15 cellular contexts compared by ENCODE assay signal in genomic region chr2:188096910-188097309, GRCh38.
DNase-seq lines count a peak whose midpoint lies in the region; ATAC-seq and TF ChIP-seq lines count a peak whose summit lies in the region.
"Had no signal": no experiment of that assay in that cellular context is flagged by ENCODE, and none has a peak within 500 bp of the region (broad histone marks: within the 10 kb centered on the region; RNA-seq: fewer than 3 reads in every experiment).

No MANE protein-coding gene starts in this region.

- H3K27me3 ChIP-seq in mammary epithelial cell (ENCODE audit: insufficient read depth, low read length) (no peaks in the 10 kb centered on the region), breast epithelium (no peaks in the 10 kb centered on the region), OCI-LY1 (ENCODE audit: insufficient read depth, low read length) (no peaks in the 10 kb centered on the region)

- BruUV-seq in mammary epithelial cell (replicated peaks; lab: Mats Ljungman, UMichigan), result no TSS peak

- H3K79me2 ChIP-seq in mammary epithelial cell (ENCODE audit: insufficient read depth, low read length), result no peaks in the 10 kb centered on the region
- H3K79me2 ChIP-seq in OCI-LY1 (ENCODE audit: insufficient read depth, low read length), result no peaks in the 10 kb centered on the region

- H3K4me2 ChIP-seq in mammary epithelial cell (ENCODE audit: insufficient read depth, low read depth, low read length) (no peak overlapping the region), OCI-LY1 (ENCODE audit: low read length) (peak overlapping the region; percentile 7; the same call in 1 of the 2 replicates)

- no peak for ATAC-seq in GM21381 (IDR thresholded peaks at IDR 0.05; ENCODE audit: unreplicated experiment)

- H3K27ac ChIP-seq in mammary epithelial cell (ENCODE audit: insufficient read depth, low read depth, low read length) (no peak overlapping the region), breast epithelium (no peak overlapping the region), OCI-LY1 (ENCODE audit: low read depth, low read length, poor library complexity, severe bottlenecking) (no peak overlapping the region)
- H3K27ac ChIP-seq: 22Rv1 had no signal

- H3K9ac ChIP-seq in mammary epithelial cell (ENCODE audit: insufficient read depth, low read length) (no peak overlapping the region), OCI-LY1 (ENCODE audit: low read length) (no peak overlapping the region)

- TF ChIP-seq POLR2A in breast epithelium (IDR thresholded peaks at IDR 0.05) (no peak), lower leg skin (IDR thresholded peaks at IDR 0.05) (no peak)

- intact Hi-C loops in mammary epithelial cell (cut with micrococcal nuclease) (no loop called here), breast epithelium (cut with DNase I; ENCODE audit: low total_unique reads) (no loop called here), lower leg skin (cut with DNase I; ENCODE audit: low total_unique reads) (no loop called here)

- CTCF ChIA-PET in mammary epithelial cell (lab: Charles Lee; ENCODE audit: low non-redundant PET), result no interaction called here

- H3K4me3 ChIP-seq in mammary epithelial cell (replicated peaks in 1 of 3; ENCODE audit: insufficient read depth in 1 of 3, low read depth in 2 of 3, low read length in 3 of 3), result no peak overlapping the region
- no peak overlapping the region for H3K4me3 ChIP-seq in breast epithelium
- no peak overlapping the region for H3K4me3 ChIP-seq in OCI-LY1 (ENCODE audit: low read depth, low read length, poor library complexity, severe bottlenecking)
- H3K4me3 ChIP-seq in lower leg skin (ENCODE audit: low read depth, poor library complexity, severe bottlenecking), result peak overlapping the region; percentile 10

- H2AFZ ChIP-seq in mammary epithelial cell (ENCODE audit: low read depth, low read length) (peak overlapping the region; percentile 42), OCI-LY1 (ENCODE audit: low read length) (no peak overlapping the region)

- H3K9me3 ChIP-seq in mammary epithelial cell (replicated peaks; ENCODE audit: insufficient read depth, low read length) (no peaks in the 10 kb centered on the region), breast epithelium (no peaks in the 10 kb centered on the region), OCI-LY1 (ENCODE audit: low read length) (no peaks in the 10 kb centered on the region; the same call in 1 of the 2 replicates)
- H3K9me3 ChIP-seq: Caco-2 had no signal

- dilution Hi-C loops in mammary epithelial cell (cut with HindIII; ENCODE audit: low sequenced_read_pairs), result no loop called here

- H3K9me2 ChIP-seq in OCI-LY1 (ENCODE audit: low read depth, low read length), result no peaks in the 10 kb centered on the region

- no peaks in the 10 kb centered on the region for H3K36me3 ChIP-seq in mammary epithelial cell (ENCODE audit: insufficient read depth, low read length)
- no peaks in the 10 kb centered on the region for H3K36me3 ChIP-seq in breast epithelium
- H3K36me3 ChIP-seq in OCI-LY1 (ENCODE audit: insufficient read depth, low read length), result no peaks in the 10 kb centered on the region

- in situ Hi-C loops in mammary epithelial cell (cut with MboI; ENCODE audit: low sequenced_read_pairs in 2 of 2), result no loop called here

- DNase-seq in mammary epithelial cell, result no peak
- DNase-seq in breast epithelium (ENCODE audit: low spot score in 2 of 2), result no peak
- no peak for DNase-seq in lower leg skin (ENCODE audit: low spot score in 2 of 2)
- DNase-seq in stimulated activated CD8-positive, alpha-beta memory T cell treated with anti-CD3 and anti-CD28 coated beads, Interleukin-4, amount 100 ng/mL, for 48 hours, result no peak
- DNase-seq in RKO (ENCODE audit: low spot score), result no peak
- no peak for DNase-seq in hepatic stellate cell (ENCODE audit: low spot score)
- DNase-seq: Caco-2; CD8-positive, alpha-beta memory T cell; DND-41; GDM1; H7; KG1 had no signal

- H4K20me1 ChIP-seq in mammary epithelial cell (ENCODE audit: insufficient read depth, low read length) (no peaks in the 10 kb centered on the region), OCI-LY1 (ENCODE audit: insufficient read depth, low read length) (no peaks in the 10 kb centered on the region)

- H3F3A ChIP-seq in OCI-LY1 (ENCODE audit: insufficient read depth, low read length), result no peaks in the 10 kb centered on the region

- 59% methylated on average over 3 of the region's 3 CpGs for WGBS in mammary epithelial cell (ENCODE audit: low coverage, missing lambda C conversion rate)
- 89 to 92% methylated on average over 3 of the region's 3 CpGs for WGBS in lower leg skin, 2 donors

- H3K4me1 ChIP-seq in mammary epithelial cell (ENCODE audit: insufficient read depth, low read length) (no peaks in the 10 kb centered on the region), breast epithelium (no peaks in the 10 kb centered on the region), OCI-LY1 (ENCODE audit: insufficient read depth, low read length, severe bottlenecking) (peaks cover 12% of the 10 kb centered on the region)
- H3K4me1 ChIP-seq: Caco-2 had no signal

- TF ChIP-seq CTCF in mammary epithelial cell (conservative IDR thresholded peaks at IDR 0.05 in 1 of 2, IDR thresholded peaks at IDR 0.05 in 1 of 2; ENCODE audit: extremely low read depth in 1 of 2, insufficient read depth in 1 of 2, low read depth in 1 of 2, low read length in 2 of 2) (no peak), breast epithelium (IDR thresholded peaks at IDR 0.05) (no peak), OCI-LY1 (IDR thresholded peaks at IDR 0.05; ENCODE audit: low read length) (no peak), lower leg skin (IDR thresholded peaks at IDR 0.05) (no peak)
